ENCODE assay signal across 8 cellular contexts in genomic region chr19:49593233-49594113, GRCh38. TPM values are rescaled to one million over a fixed set of nuclear protein-coding genes. Genes with fewer than 3 reads are reported as not detected.
DNase-seq lines count a peak whose midpoint lies in the region; ATAC-seq and TF ChIP-seq lines count a peak whose summit lies in the region.

No MANE protein-coding gene starts in this region.

- TF ChIP-seq EP300 in suprapubic skin (IDR thresholded peaks at IDR 0.05): no peak

- H3K4me1 Mint-ChIP-seq in activated naive CD8-positive, alpha-beta T cell (ENCODE audit: low read depth): peaks cover 32% of the 10 kb centered on the region
- peaks cover 10% of the 10 kb centered on the region for H3K4me1 Mint-ChIP-seq in glutamatergic neuron (ENCODE audit: low read depth, unreplicated experiment)

- no peak for TF ChIP-seq POLR2A in suprapubic skin (IDR thresholded peaks at IDR 0.05)

- peak; percentile 69 for ATAC-seq in SK-N-SH treated with all-trans-retinoic acid at 6 μM for 48 hours
- peak; percentile 65 for ATAC-seq in omental fat pad (ENCODE audit: low FRiP score)

- peak overlapping the region; percentile 94 for H3K4me3 ChIP-seq in suprapubic skin

- H3K27me3 Mint-ChIP-seq in activated naive CD8-positive, alpha-beta T cell: no peaks in the 10 kb centered on the region
- H3K27me3 Mint-ChIP-seq in glutamatergic neuron (ENCODE audit: unreplicated experiment): peaks cover 9% of the 10 kb centered on the region

- TF ChIP-seq CTCF in GM20000 (IDR thresholded peaks at IDR 0.05; ENCODE audit: extremely low read depth, missing control alignments): no peak
- TF ChIP-seq CTCF in glutamatergic neuron (IDR thresholded peaks at IDR 0.05; ENCODE audit: partially characterized antibody, unreplicated experiment): no peak
- no peak for TF ChIP-seq CTCF in omental fat pad (IDR thresholded peaks at IDR 0.05)
- TF ChIP-seq CTCF in suprapubic skin (IDR thresholded peaks at IDR 0.05): no peak

- peak overlapping the region; percentile 91 for H3K27ac ChIP-seq in suprapubic skin

- peak overlapping the region; percentile 83 for H3K27ac Mint-ChIP-seq in activated naive CD8-positive, alpha-beta T cell
- peak overlapping the region; percentile 50 for H3K27ac Mint-ChIP-seq in glutamatergic neuron (ENCODE audit: unreplicated experiment)

- DNase-seq in CD1c-positive myeloid dendritic cell (ENCODE audit: extremely low spot score): peak; percentile 88
- peak; percentile 100 for DNase-seq in GM20000 (ENCODE audit: low spot score)
- peak; percentile 84 for DNase-seq in LHCN-M2 (ENCODE audit: low read depth)
- peak; percentile 96 for DNase-seq in glutamatergic neuron
- peak; percentile 79 for DNase-seq in omental fat pad (ENCODE audit: low spot score)
- peak; percentile 97 for DNase-seq in suprapubic skin (ENCODE audit: low spot score in 2 of 2)

- peaks cover 46% of the 10 kb centered on the region for H3K36me3 ChIP-seq in suprapubic skin

- no peaks in the 10 kb centered on the region for H3K9me3 ChIP-seq in suprapubic skin

- peaks cover 4% of the 10 kb centered on the region for H3K36me3 Mint-ChIP-seq in activated naive CD8-positive, alpha-beta T cell
- H3K36me3 Mint-ChIP-seq in glutamatergic neuron (ENCODE audit: unreplicated experiment): no peaks in the 10 kb centered on the region

- 5% methylated on average over 24 of the region's 27 CpGs for WGBS in suprapubic skin

- H3K4me3 Mint-ChIP-seq in activated naive CD8-positive, alpha-beta T cell: peak overlapping the region; percentile 88
- H3K4me3 Mint-ChIP-seq in glutamatergic neuron (ENCODE audit: unreplicated experiment): peak overlapping the region; percentile 89

- peaks cover 37% of the 10 kb centered on the region for H3K4me1 ChIP-seq in suprapubic skin

- no peaks in the 10 kb centered on the region for H3K27me3 ChIP-seq in suprapubic skin

- H3K9me3 Mint-ChIP-seq in activated naive CD8-positive, alpha-beta T cell (ENCODE audit: low read depth): no peaks in the 10 kb centered on the region
- peaks cover 13% of the 10 kb centered on the region for H3K9me3 Mint-ChIP-seq in glutamatergic neuron (ENCODE audit: unreplicated experiment)

TF ChIP-seq in SK-N-SH treated with all-trans-retinoic acid at 6 μM for 48 hours, 23 proteins besides CTCF, POLR2A, EP300 and RAD21:
- TF ChIP-seq ZNF70 (CRISPR knock-in tag; IDR thresholded peaks at IDR 0.05): no peak
- TF ChIP-seq CSDC2 (CRISPR knock-in tag; IDR thresholded peaks at IDR 0.05): no peak
- no peak for TF ChIP-seq TOX (CRISPR knock-in tag; IDR thresholded peaks at IDR 0.05; ENCODE audit: borderline replicate concordance)
- TF ChIP-seq ZNF565 (CRISPR knock-in tag; conservative IDR thresholded peaks at IDR 0.05; ENCODE audit: low read depth): no peak
- no peak for TF ChIP-seq CSRNP3 (CRISPR knock-in tag; IDR thresholded peaks at IDR 0.05)
- no peak for TF ChIP-seq ISL1 (CRISPR knock-in tag; IDR thresholded peaks at IDR 0.05)
- TF ChIP-seq PPARA (CRISPR knock-in tag; IDR thresholded peaks at IDR 0.05; ENCODE audit: borderline replicate concordance): no peak
- no peak for TF ChIP-seq BACH2 (CRISPR knock-in tag; IDR thresholded peaks at IDR 0.05; ENCODE audit: borderline replicate concordance)
- no peak for TF ChIP-seq PATZ1 (CRISPR knock-in tag; IDR thresholded peaks at IDR 0.05; ENCODE audit: borderline replicate concordance)
- TF ChIP-seq POU6F1 (CRISPR knock-in tag; IDR thresholded peaks at IDR 0.05; ENCODE audit: borderline replicate concordance, low read depth): no peak

RNA-seq across cellular contexts. Expression of gene PRR12, which starts 2.5 kb away (rescaled TPM):
- total RNA-seq in LHCN-M2 (2014; rRNA removed) (3.8 and 5.5 TPM in 2 replicates), glutamatergic neuron (ENCODE audit: unreplicated experiment) (39.2 TPM), omental fat pad (10 to 100 TPM in 1 of 4 donors, 1 to 10 TPM in 3; 3.3 to 11.3 (median 4.1) TPM), suprapubic skin (10 to 100 TPM; 24.6 to 50.3 (median 38.9) TPM)
- 9.0 TPM for polyA plus RNA-seq in LHCN-M2 (2012)

RNA-seq across cellular contexts. Expression of gene PRRG2, which starts 12.4 kb away (rescaled TPM):
- total RNA-seq in LHCN-M2 (2014; rRNA removed): 0.29 and 0.38 TPM in 2 replicates
- 0.11 TPM for polyA plus RNA-seq in LHCN-M2 (2012)
- total RNA-seq in glutamatergic neuron (ENCODE audit: unreplicated experiment): 0.29 TPM
- 1 to 10 TPM in 2 of 4 donors, under 1 TPM in 1, not detected in 1; 0.79 to 5.2 (median 2.3) TPM for total RNA-seq in omental fat pad
- total RNA-seq in suprapubic skin: 10 to 100 TPM; 13.8 to 21.2 (median 16.7) TPM

RNA-seq across cellular contexts. Expression of gene NOSIP, which starts 13.1 kb away (rescaled TPM):
- total RNA-seq in LHCN-M2 (2014; rRNA removed) (75.2 and 76.8 TPM in 2 replicates), glutamatergic neuron (ENCODE audit: unreplicated experiment) (94.4 TPM), omental fat pad (10 to 100 TPM; 36.9 to 70.8 (median 46.4) TPM), suprapubic skin (10 to 100 TPM; 42.5 to 85.6 (median 68.9) TPM)
- 116 TPM for polyA plus RNA-seq in LHCN-M2 (2012)

RNA-seq across cellular contexts. Expression of gene RRAS, which starts 46.5 kb away (rescaled TPM):
- total RNA-seq in LHCN-M2 (2014; rRNA removed) (61.3 and 65.3 TPM in 2 replicates), glutamatergic neuron (ENCODE audit: unreplicated experiment) (4.7 TPM), omental fat pad (10 to 100 TPM; 72.2 to 91.0 (median 76.8) TPM), suprapubic skin (10 to 100 TPM; 12.9 to 28.8 (median 18.6) TPM)
- 228 TPM for polyA plus RNA-seq in LHCN-M2 (2012)

RNA-seq across cellular contexts. Expression of gene SCAF1, which starts 48.5 kb away (rescaled TPM):
- total RNA-seq in LHCN-M2 (2014; rRNA removed) (23.9 and 24.8 TPM in 2 replicates), glutamatergic neuron (ENCODE audit: unreplicated experiment) (84.4 TPM), omental fat pad (10 to 100 TPM in 2 of 4 donors, 1 to 10 TPM in 2; 8.8 to 13.6 (median 11.5) TPM), suprapubic skin (10 to 100 TPM; 22.1 to 36.9 (median 28.5) TPM)
- 44.4 TPM for polyA plus RNA-seq in LHCN-M2 (2012)

Comparison
In these comparisons a context has a peak if more than half of its experiments do, and no peak if none do; other contexts are left out.
1. Peak in every context shown above with its lines: DNase-seq, ATAC-seq, H3K4me3 ChIP-seq and H3K27ac ChIP-seq.